8 cellular contexts compared by ENCODE assay signal in the genomic region with DNA sequence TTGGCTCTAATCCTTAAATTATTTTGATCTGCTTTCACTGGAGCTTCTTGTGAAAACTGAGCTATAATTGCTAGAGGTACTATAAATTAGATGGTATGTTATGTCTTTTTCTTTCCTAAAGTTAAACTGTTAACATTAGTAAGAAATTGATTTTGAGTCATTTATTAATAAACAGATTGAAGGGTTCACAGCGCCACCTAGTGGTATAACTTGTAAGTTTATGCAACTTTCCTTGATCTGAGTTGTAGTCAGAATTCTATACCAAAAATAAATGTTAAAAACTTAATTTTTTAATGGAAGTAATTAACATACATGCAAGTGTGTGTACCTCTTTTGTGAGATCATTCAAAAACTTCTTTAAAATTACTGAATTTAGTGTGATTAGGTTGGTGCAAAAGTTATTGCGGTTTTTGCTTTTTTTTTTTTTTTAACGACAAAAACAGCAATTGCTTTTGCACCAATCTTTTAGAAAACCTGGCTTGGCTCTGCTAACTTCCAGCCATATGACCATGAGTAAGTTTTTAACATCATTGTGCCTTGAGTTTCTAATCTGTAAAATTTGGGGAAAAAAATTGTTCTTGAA.
A peak's percentile ranks its signal among the peaks of the same experiment; 100 is the strongest.
DNase-seq lines count a peak whose midpoint lies in the region; ATAC-seq, FAIRE-seq and TF ChIP-seq lines count a peak whose summit lies in the region.

No MANE protein-coding gene starts in this region.

- TF ChIP-seq CTCF in 22Rv1 (IDR thresholded peaks at IDR 0.05): peak; percentile 84
- peak; percentile 32 for TF ChIP-seq CTCF in kidney (IDR thresholded peaks at IDR 0.05; ENCODE audit: borderline replicate concordance, extremely low read depth, insufficient read depth)

- H3K36me3 ChIP-seq in kidney (ENCODE audit: control insufficient read depth in 1 of 2, insufficient read depth in 2 of 2, low read length in 2 of 2): no peaks in the 10 kb centered on the region

- H3K9me3 ChIP-seq in kidney (ENCODE audit: control insufficient read depth in 1 of 2, low read length in 2 of 2): no peaks in the 10 kb centered on the region

- H3K27ac ChIP-seq in 22Rv1 (no peak overlapping the region), kidney (ENCODE audit: low read depth in 2 of 2, low read length in 2 of 2) (no peak overlapping the region)

- DNase-seq in COR-L47 (lab: John Stamatoyannopoulos, UW) (peak; percentile 17), NAMALWA (ENCODE audit: low spot score) (peak; percentile 58), amniotic stem cell (lab: John Stamatoyannopoulos, UW) (peak; percentile 19), kidney (no peak)

- intact Hi-C loops in kidney (cut with DNase I): no loop called here

- peak; percentile 95 for FAIRE-seq in kidney (lab: Jason Lieb, UNC)

- H3K4me3 ChIP-seq in kidney (ENCODE audit: low read length in 2 of 2): no peak overlapping the region

- no peak overlapping the region for H3K9ac ChIP-seq in kidney (ENCODE audit: low read length in 2 of 2)

- ATAC-seq in GM19463 (IDR thresholded peaks at IDR 0.05; ENCODE audit: unreplicated experiment): no peak
- no peak for ATAC-seq in GM21423 (IDR thresholded peaks at IDR 0.05; ENCODE audit: unreplicated experiment)
- no peak for ATAC-seq in GM18858 (IDR thresholded peaks at IDR 0.05; ENCODE audit: unreplicated experiment)

- no peaks in the 10 kb centered on the region for H3K4me1 ChIP-seq in kidney (ENCODE audit: control insufficient read depth in 1 of 2, insufficient read depth in 1 of 2, low read depth in 1 of 2, low read length in 2 of 2)
